Comparison of ENCODE assay signal across 21 cellular contexts in the genomic region with DNA sequence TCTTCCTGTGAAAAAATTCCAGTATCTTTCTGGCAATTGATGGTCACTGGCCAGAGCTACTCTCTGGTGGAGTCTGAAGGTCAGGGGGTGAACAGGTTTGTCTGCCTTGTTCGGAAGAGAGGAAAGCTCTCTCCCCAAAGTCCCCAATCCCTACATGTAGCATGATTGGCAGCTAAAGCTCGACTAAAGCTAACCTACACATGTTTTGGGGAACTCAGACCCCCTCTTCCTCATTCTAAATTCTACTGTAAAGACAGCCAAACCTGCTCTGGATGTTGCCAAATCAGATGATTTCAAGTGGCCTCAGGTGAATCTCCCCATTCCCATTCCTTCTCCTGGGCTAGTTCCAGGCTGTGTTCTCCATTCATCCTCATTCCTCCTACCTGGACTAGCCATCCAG.
DNase-seq lines count a peak whose midpoint lies in the region; ATAC-seq, FAIRE-seq and TF ChIP-seq lines count a peak whose summit lies in the region.
"Had no signal": no experiment of that assay in that cellular context is flagged by ENCODE, and none has a peak within 500 bp of the region (broad histone marks: within the 10 kb centered on the region; RNA-seq: fewer than 3 reads in every experiment).

No MANE protein-coding gene starts in this region.

- CTCF ChIA-PET in CD8-positive, alpha-beta T cell (lab: Charles Lee), result no interaction called here
- CTCF ChIA-PET in T-cell (lab: Charles Lee), result interaction anchor here in 1 of 2 donors (1.5 kb wide), 1 partner anchor 83 kb away, joined by 3 read pairs; no protein-coding TSS in a partner anchor

- POLR2A ChIA-PET in CD8-positive, alpha-beta T cell (lab: Charles Lee), result interaction anchor here (0.8 to 1.5 kb wide), 3 partner anchors 27 to 71 kb away, joined by 3 read pairs; no protein-coding TSS in a partner anchor
- POLR2A ChIA-PET in T-cell (lab: Charles Lee), result no interaction called here
- POLR2A ChIA-PET in naive thymus-derived CD8-positive, alpha-beta T cell (lab: Charles Lee), result interaction anchor here (1.2 kb wide), 1 partner anchor 14 kb away, joined by 3 read pairs; no protein-coding TSS in a partner anchor

- no peak overlapping the region for H3K4me3 Mint-ChIP-seq in activated CD4-positive, alpha-beta T cell treated with anti-CD3 and anti-CD28 coated beads, Interleukin-2, amount 10 ng/mL, durations not matched to agents 24 days and 14 days
- peak overlapping the region; percentile 54 for H3K4me3 Mint-ChIP-seq in CD8-positive, alpha-beta T cell
- H3K4me3 Mint-ChIP-seq in T-cell, result peak overlapping the region in 1 of 3 donors; percentile 70
- H3K4me3 Mint-ChIP-seq in naive thymus-derived CD8-positive, alpha-beta T cell, result peak overlapping the region in 9 of 10 donors; percentile 39 to 81 (median 70)

- intact Hi-C loops in activated CD4-positive, alpha-beta T cell treated with anti-CD3 and anti-CD28 coated beads, Interleukin-2, amount 10 ng/mL, durations not matched to agents 24 days and 14 days (cut with micrococcal nuclease), result no loop called here
- intact Hi-C loops in CD8-positive, alpha-beta T cell (cut with DNase I, micrococcal nuclease), result loop anchor here in 1 of 2 experiments (10.0 kb wide), 2 partner anchors 233 to 363 kb away; no protein-coding TSS in a partner anchor

- no peaks in the 10 kb centered on the region for H3K9me3 ChIP-seq in CD8-positive, alpha-beta T cell (ENCODE audit: low read length)
- H3K9me3 ChIP-seq: gastroesophageal sphincter, MG63, mucosa of descending colon, transverse colon had no signal

- H3K36me3 Mint-ChIP-seq in activated CD4-positive, alpha-beta T cell treated with anti-CD3 and anti-CD28 coated beads, Interleukin-2, amount 10 ng/mL, durations not matched to agents 24 days and 14 days (ENCODE audit: low read depth), result peaks cover 6% of the 10 kb centered on the region
- H3K36me3 Mint-ChIP-seq in CD8-positive, alpha-beta T cell, result no peaks in the 10 kb centered on the region
- H3K36me3 Mint-ChIP-seq in T-cell, result no peaks in the 10 kb centered on the region
- peaks cover 0 to 2% (median 0%) of the 10 kb centered on the region in 3 donors for H3K36me3 Mint-ChIP-seq in naive thymus-derived CD8-positive, alpha-beta T cell

- FAIRE-seq in HTR-8/SVneo (lab: Jason Lieb, UNC), result no peak

- DNase-seq in activated CD4-positive, alpha-beta T cell treated with anti-CD3 and anti-CD28 coated beads, Interleukin-2, amount 10 ng/mL, durations not matched to agents 24 days and 14 days, result no peak
- DNase-seq in activated CD4-positive, alpha-beta T cell treated with anti-CD3 and anti-CD28 coated beads for 48 hours, result no peak
- DNase-seq in CD8-positive, alpha-beta T cell, result no peak
- no peak for DNase-seq in T-cell
- no peak for DNase-seq in naive thymus-derived CD8-positive, alpha-beta T cell
- no peak for DNase-seq in SKM-1 (lab: John Stamatoyannopoulos, UW; ENCODE audit: unreplicated experiment)
- no peak for DNase-seq in HTR-8/SVneo (ENCODE audit: insufficient read length, low spot score)
- DNase-seq: activated CD8-positive, alpha-beta memory T cell treated with anti-CD3 and anti-CD28 coated beads, Interleukin-2, amount 50 U/mL, for 4 hours; erythroblast; MG63; mucosa of descending colon; NCI-H187 treated with DMSO at 0.1 percent for 48 hours; NCI-H345; occipital lobe; stimulated activated CD4-positive, alpha-beta T cell treated with anti-CD3 and anti-CD28 coated beads, Interleukin-12 subunit alpha, Interleukin-12 subunit beta, amount 100 ng/mL, for 4 hours; transverse colon; WERI-Rb-1 had no signal

- H3K27me3 ChIP-seq in CD8-positive, alpha-beta T cell (ENCODE audit: insufficient read depth, low read length), result no peaks in the 10 kb centered on the region
- H3K27me3 ChIP-seq: gastroesophageal sphincter, MG63, transverse colon had no signal

- TF ChIP-seq CTCF in CD8-positive, alpha-beta T cell (IDR thresholded peaks at IDR 0.05), result no peak

- H3K4me3 ChIP-seq in CD8-positive, alpha-beta T cell (ENCODE audit: low read depth, low read length), result peak overlapping the region; percentile 37
- H3K4me3 ChIP-seq: gastroesophageal sphincter, MG63, mucosa of descending colon, transverse colon had no signal

- H3K27ac ChIP-seq in CD8-positive, alpha-beta T cell (ENCODE audit: low read depth, low read length), result no peak overlapping the region
- H3K27ac ChIP-seq: gastroesophageal sphincter, RWPE1, transverse colon, WERI-Rb-1 had no signal

- H3K36me3 ChIP-seq in CD8-positive, alpha-beta T cell (ENCODE audit: insufficient read depth, low read length), result no peaks in the 10 kb centered on the region
- H3K36me3 ChIP-seq: gastroesophageal sphincter, MG63, transverse colon, WERI-Rb-1 had no signal

- H3K4me1 Mint-ChIP-seq in activated CD4-positive, alpha-beta T cell treated with anti-CD3 and anti-CD28 coated beads, Interleukin-2, amount 10 ng/mL, durations not matched to agents 24 days and 14 days, result peaks cover 34% of the 10 kb centered on the region
- H3K4me1 Mint-ChIP-seq in CD8-positive, alpha-beta T cell (ENCODE audit: low read depth), result peaks cover 59% of the 10 kb centered on the region
- peaks cover 40 to 69% (median 42%) of the 10 kb centered on the region in 3 donors for H3K4me1 Mint-ChIP-seq in T-cell
- peaks cover 30 to 59% (median 54%) of the 10 kb centered on the region in 4 donors for H3K4me1 Mint-ChIP-seq in naive thymus-derived CD8-positive, alpha-beta T cell

- no peak for ATAC-seq in CD8-positive, alpha-beta T cell
- no peak for ATAC-seq in T-cell (replicated peaks in 1 of 4)
- ATAC-seq in naive thymus-derived CD8-positive, alpha-beta T cell, result no peak
- ATAC-seq in esophagus mucosa, result no peak
- ATAC-seq: gastroesophageal sphincter, left lobe of liver had no signal

- H3K4me1 ChIP-seq in CD8-positive, alpha-beta T cell (ENCODE audit: insufficient read depth, low read length), result peaks cover 26% of the 10 kb centered on the region
- H3K4me1 ChIP-seq: gastroesophageal sphincter, transverse colon had no signal

- H3K27me3 Mint-ChIP-seq in activated CD4-positive, alpha-beta T cell treated with anti-CD3 and anti-CD28 coated beads, Interleukin-2, amount 10 ng/mL, durations not matched to agents 24 days and 14 days, result no peaks in the 10 kb centered on the region
- H3K27me3 Mint-ChIP-seq in CD8-positive, alpha-beta T cell (ENCODE audit: low read depth), result no peaks in the 10 kb centered on the region
- H3K27me3 Mint-ChIP-seq in T-cell, result peaks cover 0 to 4% of the 10 kb centered on the region in 2 donors
- no peaks in the 10 kb centered on the region for H3K27me3 Mint-ChIP-seq in naive thymus-derived CD8-positive, alpha-beta T cell

- peak overlapping the region; percentile 56 for H3K27ac Mint-ChIP-seq in activated CD4-positive, alpha-beta T cell treated with anti-CD3 and anti-CD28 coated beads, Interleukin-2, amount 10 ng/mL, durations not matched to agents 24 days and 14 days
- H3K27ac Mint-ChIP-seq in CD8-positive, alpha-beta T cell, result peak overlapping the region; percentile 55
- peak overlapping the region; percentile 76 to 81 for H3K27ac Mint-ChIP-seq in T-cell
- H3K27ac Mint-ChIP-seq in naive thymus-derived CD8-positive, alpha-beta T cell, result peak overlapping the region in 8 of 10 donors; percentile 44 to 83 (median 71)

- peaks cover 3% of the 10 kb centered on the region for H3K9me3 Mint-ChIP-seq in activated CD4-positive, alpha-beta T cell treated with anti-CD3 and anti-CD28 coated beads, Interleukin-2, amount 10 ng/mL, durations not matched to agents 24 days and 14 days
- H3K9me3 Mint-ChIP-seq in CD8-positive, alpha-beta T cell, result no peaks in the 10 kb centered on the region
- H3K9me3 Mint-ChIP-seq in T-cell, result no peaks in the 10 kb centered on the region
- H3K9me3 Mint-ChIP-seq in naive thymus-derived CD8-positive, alpha-beta T cell, result peaks cover 0 to 7% (median 0%) of the 10 kb centered on the region in 9 donors

Comparison
In these comparisons a context has a peak if more than half of its experiments do, and no peak if none do; other contexts are left out.
1. POLR2A ChIA-PET loops: an anchor here in CD8-positive, alpha-beta T cell (0.8 to 1.5 kb wide) and naive thymus-derived CD8-positive, alpha-beta T cell (1.2 kb wide); none called in T-cell.